ENCODE assay signal across 6 cellular contexts in the genomic region with DNA sequence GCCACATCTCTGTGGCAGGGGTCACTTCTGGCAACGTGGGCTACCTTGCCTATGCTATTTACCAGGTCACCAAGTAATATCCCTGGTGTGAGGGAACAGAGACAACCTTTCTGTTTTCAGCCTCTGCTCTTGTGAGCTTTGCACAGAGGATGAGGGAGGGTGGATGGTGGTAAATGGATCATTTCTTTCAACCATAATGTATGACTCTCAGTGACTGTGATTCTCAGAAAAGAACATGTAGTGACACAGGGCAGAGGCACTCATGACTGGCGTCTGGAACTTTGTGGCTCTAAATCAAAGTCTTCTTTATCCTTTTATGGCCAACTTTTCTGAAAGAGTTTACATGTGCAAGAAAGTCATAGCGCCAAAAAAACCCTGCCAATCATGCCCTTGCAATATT.
"Had no signal": no experiment of that assay in that cellular context is flagged by ENCODE, and none has a peak within 500 bp of the region (broad histone marks: within the 10 kb centered on the region; RNA-seq: fewer than 3 reads in every experiment).

No MANE protein-coding gene starts in this region.

- H3K4me3 Mint-ChIP-seq: GM23338 had no signal

- DNase-seq: H7, HCEC 1CT had no signal

- H3K4me1 Mint-ChIP-seq: GM23338 had no signal

- H3K27ac Mint-ChIP-seq: GM23338 had no signal

- ATAC-seq: GM23338, K562 had no signal

- FAIRE-seq: H1, HTR-8/SVneo, K562 had no signal

- H3K4me3 ChIP-seq: GM23338, K562 had no signal

- H3K9me3 Mint-ChIP-seq: GM23338 had no signal
